7 cellular contexts compared by ENCODE assay signal in the genomic region with DNA sequence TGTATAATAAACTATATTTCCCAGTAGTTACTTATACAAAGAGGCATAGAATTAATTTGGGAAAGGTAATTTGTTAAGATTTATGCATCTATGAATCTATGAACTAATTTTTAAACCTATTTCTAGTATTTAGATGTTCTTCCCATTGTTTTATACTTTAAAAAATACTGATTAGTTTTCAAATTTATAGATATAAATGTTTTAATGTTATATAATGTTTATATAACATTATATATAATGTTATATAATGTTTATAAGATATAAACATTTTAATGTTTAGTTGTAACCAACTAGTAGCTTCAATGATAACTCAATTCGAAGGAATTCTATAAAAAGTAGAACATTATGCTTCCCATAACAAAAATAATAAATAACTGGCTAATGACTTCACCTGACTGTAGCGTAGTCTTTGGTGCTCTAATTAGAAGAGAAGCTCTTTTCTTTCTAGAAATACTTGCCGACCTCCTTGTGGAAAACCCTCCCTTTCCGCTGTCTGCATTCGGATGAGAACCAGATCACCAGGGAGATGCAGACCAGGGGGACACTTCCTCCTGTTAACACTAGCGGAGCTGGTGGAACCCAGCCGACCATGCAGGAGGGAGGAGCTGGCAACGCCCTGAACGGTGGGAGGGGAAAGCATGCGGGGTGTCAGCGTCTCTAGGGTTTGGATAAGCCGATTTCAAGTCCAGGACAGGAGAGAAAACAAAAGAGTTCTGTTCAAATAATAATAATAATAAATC.
DNase-seq lines count a peak whose midpoint lies in the region; ATAC-seq and TF ChIP-seq lines count a peak whose summit lies in the region.

No MANE protein-coding gene starts in this region.

- peak overlapping the region; percentile 85 for H3K4me3 ChIP-seq in astrocyte of the cerebellum (ENCODE audit: low read depth, low read length)
- H3K4me3 ChIP-seq in iPS-15b (ENCODE audit: low read depth, low read length), result peak overlapping the region; percentile 41
- H3K4me3 ChIP-seq in skeletal muscle tissue (ENCODE audit: low read length in 3 of 3), result peak overlapping the region; percentile 61 to 95 (median 71)

- H3K27ac ChIP-seq in skeletal muscle tissue (ENCODE audit: low read depth, low read length), result no peak overlapping the region

- TF ChIP-seq CTCF in GM13977 (IDR thresholded peaks at IDR 0.05; ENCODE audit: extremely low read depth, insufficient read depth, missing control alignments), result no peak
- TF ChIP-seq CTCF in astrocyte of the cerebellum (IDR thresholded peaks at IDR 0.05; ENCODE audit: low read depth, low read length, missing control alignments), result peak; percentile 28

- H3K27me3 ChIP-seq in iPS-15b (ENCODE audit: control insufficient read depth, insufficient read depth, low read length), result peaks cover 72% of the 10 kb centered on the region
- H3K27me3 ChIP-seq in skeletal muscle tissue (ENCODE audit: control insufficient read depth in 3 of 3, insufficient read depth in 3 of 3, low read length in 3 of 3), result peaks cover 13 to 26% (median 19%) of the 10 kb centered on the region in 3 donors

- H3K36me3 ChIP-seq in iPS-15b (ENCODE audit: control insufficient read depth, insufficient read depth, low read length) (no peaks in the 10 kb centered on the region), skeletal muscle tissue (ENCODE audit: control insufficient read depth in 3 of 3, insufficient read depth in 3 of 3, low read length in 3 of 3) (no peaks in the 10 kb centered on the region)

- H3K9me3 ChIP-seq in iPS-15b (ENCODE audit: control insufficient read depth, insufficient read depth, low read length) (no peaks in the 10 kb centered on the region), skeletal muscle tissue (ENCODE audit: control insufficient read depth in 3 of 3, low read length in 3 of 3) (no peaks in the 10 kb centered on the region)

- H3K4me1 Mint-ChIP-seq in T-helper 2 cell treated with Interferon-gamma antibody and Interleukin-4, amounts not matched to agents 5 μg/mL and 100 μg/mL, for 36 hours (ENCODE audit: low read depth), result peaks cover 42% of the 10 kb centered on the region

- peak; percentile 74 for DNase-seq in GM13977 (ENCODE audit: low spot score)
- DNase-seq in NCI-H146 treated with DMSO at 0.1 percent for 48 hours (lab: John Stamatoyannopoulos, UW; ENCODE audit: unreplicated experiment), result peak; percentile 85
- DNase-seq in T-helper 2 cell treated with Interferon-gamma antibody and Interleukin-4, amounts not matched to agents 5 μg/mL and 100 μg/mL, for 36 hours (ENCODE audit: low spot score), result peak; percentile 79
- peak; percentile 55 for DNase-seq in astrocyte of the cerebellum (ENCODE audit: low read depth)

- peaks cover 2% of the 10 kb centered on the region for H3K27me3 Mint-ChIP-seq in T-helper 2 cell treated with Interferon-gamma antibody and Interleukin-4, amounts not matched to agents 5 μg/mL and 100 μg/mL, for 36 hours (ENCODE audit: low read depth)

- no peaks in the 10 kb centered on the region for H3K9me3 Mint-ChIP-seq in T-helper 2 cell treated with Interferon-gamma antibody and Interleukin-4, amounts not matched to agents 5 μg/mL and 100 μg/mL, for 36 hours

- H3K4me3 Mint-ChIP-seq in T-helper 2 cell treated with Interferon-gamma antibody and Interleukin-4, amounts not matched to agents 5 μg/mL and 100 μg/mL, for 36 hours, result peak overlapping the region; percentile 88

- H3K4me1 ChIP-seq in iPS-15b (ENCODE audit: control insufficient read depth, insufficient read depth, low read length), result peaks cover 9% of the 10 kb centered on the region
- peaks cover 0 to 4% (median 0%) of the 10 kb centered on the region in 3 donors for H3K4me1 ChIP-seq in skeletal muscle tissue (ENCODE audit: control insufficient read depth in 3 of 3, insufficient read depth in 3 of 3, low read length in 3 of 3)

- no peak overlapping the region for H3K9ac ChIP-seq in iPS-15b (ENCODE audit: low read depth, low read length)
- peak overlapping the region; percentile 27 to 82 (median 47) for H3K9ac ChIP-seq in skeletal muscle tissue (ENCODE audit: low read depth in 1 of 3, low read length in 3 of 3)

- H3K27ac Mint-ChIP-seq in T-helper 2 cell treated with Interferon-gamma antibody and Interleukin-4, amounts not matched to agents 5 μg/mL and 100 μg/mL, for 36 hours, result peak overlapping the region; percentile 83

- in situ Hi-C loops in GM13977 (cut with MboI; ENCODE audit: low pct_unique_long_range_greater_than_20kb, low sequenced_read_pairs, unreplicated experiment) (loop anchor here (10.0 to 25.0 kb wide), 2 partner anchors 239 to 442 kb away; partner anchors contain the start of gene POM121L2), astrocyte of the cerebellum (cut with HindIII; ENCODE audit: low sequenced_read_pairs) (no loop called here)

- peak; percentile 41 for ATAC-seq in HG02852 (IDR thresholded peaks at IDR 0.05; ENCODE audit: unreplicated experiment)

- no peaks in the 10 kb centered on the region for H3K36me3 Mint-ChIP-seq in T-helper 2 cell treated with Interferon-gamma antibody and Interleukin-4, amounts not matched to agents 5 μg/mL and 100 μg/mL, for 36 hours (ENCODE audit: low read depth)
